In genomic region chr22:41264408-41264941, GRCh38 we compare ENCODE assay signal across 1 cellular context.
TF ChIP-seq lines count a peak whose summit lies in the region.

No MANE protein-coding gene starts in this region.

TF ChIP-seq in K562, 482 proteins besides CTCF, POLR2A, EP300 and RAD21:
- TF ChIP-seq ELK1 (CRISPR knock-in tag; IDR thresholded peaks at IDR 0.05), result no peak
- TF ChIP-seq POLR2G (IDR thresholded peaks at IDR 0.05; ENCODE audit: low read depth, low read length), result 0 out of 2 replicates have a peak, but pooled peaks have one; percentile 22
- TF ChIP-seq CREB3L1 (IDR thresholded peaks at IDR 0.05; ENCODE audit: borderline replicate concordance, low read depth), result no peak
- TF ChIP-seq KLF6 (CRISPR knock-in tag; IDR thresholded peaks at IDR 0.05; ENCODE audit: borderline replicate concordance), result no peak
- TF ChIP-seq MGA (IDR thresholded peaks at IDR 0.05), result no peak
